Comparison of ENCODE assay signal across 10 cellular contexts in genomic region chr11:96299155-96299883, GRCh38. TPM values are rescaled to one million over a fixed set of nuclear protein-coding genes. Genes with fewer than 3 reads are reported as not detected.
DNase-seq lines count a peak whose midpoint lies in the region; ATAC-seq and TF ChIP-seq lines count a peak whose summit lies in the region.
"Had no signal": no experiment of that assay in that cellular context is flagged by ENCODE, and none has a peak within 500 bp of the region (broad histone marks: within the 10 kb centered on the region; RNA-seq: fewer than 3 reads in every experiment).

No MANE protein-coding gene starts in this region.

- TF ChIP-seq EP300 in gastroesophageal sphincter (IDR thresholded peaks at IDR 0.05), result no peak

- H3K18ac ChIP-seq in IMR-90 (ENCODE audit: low read depth, low read length), result no peak overlapping the region

- no peak overlapping the region for H3K56ac ChIP-seq in IMR-90 (ENCODE audit: extremely low read depth, insufficient read depth, low read length)

- H3K4me1 Mint-ChIP-seq in neural crest cell, result peaks cover 33% of the 10 kb centered on the region

- H4K91ac ChIP-seq in IMR-90 (ENCODE audit: insufficient read depth, low read depth, low read length), result peak overlapping the region; percentile 4; the same call in 1 of the 2 replicates

- dilution Hi-C loops in IMR-90 (cut with HindIII; ENCODE audit: low sequenced_read_pairs, unreplicated experiment), result no loop called here

- no peak overlapping the region for H2BK120ac ChIP-seq in IMR-90 (ENCODE audit: low read depth, low read length)

- peak overlapping the region in 1 of 2 experiments; percentile 10; a peak in 1 of 4 replicates for H4K8ac ChIP-seq in IMR-90 (ENCODE audit: low read depth in 2 of 2, low read length in 2 of 2)

- peaks cover 38 to 66% of the 10 kb centered on the region in 2 experiments for H3K79me1 ChIP-seq in IMR-90 (ENCODE audit: low read depth in 1 of 2, low read length in 2 of 2)

- H3K9me3 Mint-ChIP-seq in neural crest cell, result no peaks in the 10 kb centered on the region

- in situ Hi-C loops in IMR-90 (cut with MboI; ENCODE audit: low sequenced_read_pairs), result no loop called here

- TF ChIP-seq POLR2A in IMR-90 (IDR thresholded peaks at IDR 0.05; ENCODE audit: low read depth, low read length), result no peak
- TF ChIP-seq POLR2A in gastroesophageal sphincter (IDR thresholded peaks at IDR 0.05), result no peak

- H4K20me1 ChIP-seq in BLaER1 treated with 17β-estradiol and CSF1 and Interleukin-3, amounts not matched to agents 10 nM and 100 nM, result peaks cover 0 to 95% (median 0%) of the 10 kb centered on the region in 11 experiments; a peak in 5 of 22 replicates
- peaks cover 17% of the 10 kb centered on the region; the same call in 1 of the 2 replicates for H4K20me1 ChIP-seq in IMR-90 (ENCODE audit: insufficient read depth, low read length)

- no peak overlapping the region for H3K4me3 Mint-ChIP-seq in neural crest cell

- H3K14ac ChIP-seq in IMR-90 (replicated peaks; ENCODE audit: low read depth, low read length), result 0 out of 2 replicates have a peak overlapping the region, but pooled peaks have one; percentile 8

- CTCF ChIA-PET in IMR-90 (lab: Yijun Ruan, JAX), result interaction anchor here (0.6 kb wide), 1 partner anchor 244 kb away, joined by 3 read pairs; no protein-coding TSS in a partner anchor

- BruUV-seq in IMR-90 (replicated peaks; lab: Mats Ljungman, UMichigan), result no TSS peak

- no peak for TF ChIP-seq CTCF in IMR-90 (conservative IDR thresholded peaks at IDR 0.05; ENCODE audit: low read depth, low read length)
- TF ChIP-seq CTCF in gastroesophageal sphincter (IDR thresholded peaks at IDR 0.05), result no peak
- TF ChIP-seq CTCF in neural crest cell (conservative IDR thresholded peaks at IDR 0.05), result no peak

- no peak overlapping the region for H3K23ac ChIP-seq in IMR-90 (ENCODE audit: low read depth, low read length)

- TF ChIP-seq RAD21 in IMR-90 (IDR thresholded peaks at IDR 0.05; ENCODE audit: low read length), result no peak

- H3K27me3 Mint-ChIP-seq in neural crest cell (ENCODE audit: low read depth), result no peaks in the 10 kb centered on the region

- ATAC-seq in IMR-90 (ENCODE audit: low read depth) (no peak), gastroesophageal sphincter (peak; percentile 53)

- intact Hi-C loops in IMR-90 (cut with micrococcal nuclease), result no loop called here

- H2BK20ac ChIP-seq in IMR-90 (ENCODE audit: low read depth, low read length), result no peak overlapping the region

- H3K27ac Mint-ChIP-seq in neural crest cell (ENCODE audit: unreplicated experiment), result peak overlapping the region; percentile 28

- H2AFZ ChIP-seq in IMR-90 (replicated peaks; ENCODE audit: low read length, poor library complexity), result no peak overlapping the region

- peak overlapping the region; percentile 15 to 82 (median 47); a peak in 19 of 22 replicates for H3K4me2 ChIP-seq in BLaER1 treated with 17β-estradiol and CSF1 and Interleukin-3, amounts not matched to agents 10 nM and 100 nM
- H3K4me2 ChIP-seq in IMR-90 (ENCODE audit: low read depth, low read length), result no peak overlapping the region

- peaks cover 12 to 69% (median 19%) of the 10 kb centered on the region in 10 experiments for H3K4me1 ChIP-seq in BLaER1 treated with 17β-estradiol and CSF1 and Interleukin-3, amounts not matched to agents 10 nM and 100 nM
- H3K4me1 ChIP-seq in IMR-90 (ENCODE audit: control insufficient read depth, insufficient read depth, low read length) (peaks cover 6% of the 10 kb centered on the region), gastroesophageal sphincter (peaks cover 2 to 51% (median 9%) of the 10 kb centered on the region in 3 donors)

- DNase-seq in IMR-90 (no peak), neural crest cell (ENCODE audit: low read depth, low spot score) (no peak), SIG-M5 treated with dmso at 0.1 percent for 504 hours (lab: John Stamatoyannopoulos, UW; ENCODE audit: unreplicated experiment) (no peak), HuH-7 (ENCODE audit: low spot score) (no peak)
- no peak for DNase-seq in stimulated activated CD4-positive, alpha-beta T cell treated with anti-CD3 and anti-CD28 coated beads, Interleukin-2, amount 100 ng/mL, for 48 hours
- DNase-seq in NK-92 treated with Interleukin-12 subunit alpha and Interleukin-12 subunit beta, amount 100 ng/mL, for 24 hours (lab: John Stamatoyannopoulos, UW), result no peak
- DNase-seq: activated T-cell treated with anti-CD3 and anti-CD28 coated beads, Interleukin-2, amount 50 U/mL, for 48 hours; NCI-H446 had no signal

- POLR2A ChIA-PET in IMR-90 (lab: Charles Lee; ENCODE audit: unreplicated experiment), result interaction anchor here (0.6 kb wide), 1 partner anchor 465 kb away, joined by 4 read pairs; no protein-coding TSS in a partner anchor

- H3K4ac ChIP-seq in IMR-90 (ENCODE audit: low read depth, low read length), result no peak overlapping the region

- no peak overlapping the region for H4K5ac ChIP-seq in IMR-90 (ENCODE audit: low read depth, low read length)

- peaks cover 0 to 39% (median 0%) of the 10 kb centered on the region in 11 experiments; a peak in 6 of 22 replicates for H3K36me3 ChIP-seq in BLaER1 treated with 17β-estradiol and CSF1 and Interleukin-3, amounts not matched to agents 10 nM and 100 nM
- 0 out of 2 replicates have a peak, but pooled peaks cover 1% of the 10 kb centered on the region for H3K36me3 ChIP-seq in IMR-90 (ENCODE audit: control insufficient read depth, insufficient read depth, low read length)
- no peaks in the 10 kb centered on the region for H3K36me3 ChIP-seq in gastroesophageal sphincter

- peak overlapping the region in 5 of 11 experiments; percentile 5 to 49 (median 33); a peak in 5 of 22 replicates for H3K27ac ChIP-seq in BLaER1 treated with 17β-estradiol and CSF1 and Interleukin-3, amounts not matched to agents 10 nM and 100 nM
- H3K27ac ChIP-seq in IMR-90 (ENCODE audit: insufficient read depth, low read length), result no peak overlapping the region
- peak overlapping the region in 2 of 4 donors; percentile 29 to 35 for H3K27ac ChIP-seq in gastroesophageal sphincter

- H3K9ac ChIP-seq in BLaER1 treated with 17β-estradiol and CSF1 and Interleukin-3, amounts not matched to agents 10 nM and 100 nM, result peak overlapping the region in 1 of 11 experiments; percentile 52; a peak in 1 of 22 replicates
- H3K9ac ChIP-seq in IMR-90 (ENCODE audit: low read depth, low read length), result no peak overlapping the region

- no peaks in the 10 kb centered on the region for H3K27me3 ChIP-seq in BLaER1 treated with 17β-estradiol and CSF1 and Interleukin-3, amounts not matched to agents 10 nM and 100 nM
- H3K27me3 ChIP-seq in IMR-90 (ENCODE audit: control insufficient read depth, insufficient read depth, low read length) (no peaks in the 10 kb centered on the region), gastroesophageal sphincter (no peaks in the 10 kb centered on the region)

- H3K36me3 Mint-ChIP-seq in neural crest cell (ENCODE audit: low read depth), result no peaks in the 10 kb centered on the region

- WGBS in IMR-90 (ENCODE audit: extremely low coverage in 2 of 2, insufficient read length in 1 of 2), 2 experiments, result no CpG with 5 or more reads among the region's 8 CpGs
- no CpG with 5 or more reads among the region's 8 CpGs for WGBS in gastroesophageal sphincter (ENCODE audit: low coverage in 1 of 2), 2 donors

- H2BK5ac ChIP-seq in IMR-90 (ENCODE audit: low read depth, low read length, poor library complexity, severe bottlenecking), result no peak overlapping the region

- no peak overlapping the region for H2BK15ac ChIP-seq in IMR-90 (ENCODE audit: low read depth, low read length)

- H2AK9ac ChIP-seq in IMR-90 (replicated peaks; ENCODE audit: low read depth, low read length, poor library complexity), result no peak overlapping the region

- H3K4me3 ChIP-seq in BLaER1 treated with 17β-estradiol and CSF1 and Interleukin-3, amounts not matched to agents 10 nM and 100 nM, result no peak overlapping the region
- H3K4me3 ChIP-seq in IMR-90 (ENCODE audit: insufficient read depth, low read depth, low read length), result no peak overlapping the region
- H3K4me3 ChIP-seq in gastroesophageal sphincter, result no peak overlapping the region

- peak overlapping the region; percentile 46 for H2AK5ac ChIP-seq in IMR-90 (ENCODE audit: low read depth, low read length)

- H3K9me1 ChIP-seq in IMR-90 (ENCODE audit: insufficient read depth, low read length), result peaks cover 22% of the 10 kb centered on the region

- no peaks in the 10 kb centered on the region for H3K9me3 ChIP-seq in BLaER1 treated with 17β-estradiol and CSF1 and Interleukin-3, amounts not matched to agents 10 nM and 100 nM (replicated peaks in 1 of 11)
- H3K9me3 ChIP-seq in IMR-90 (ENCODE audit: control insufficient read depth, insufficient read depth, low read length), result no peaks in the 10 kb centered on the region
- H3K9me3 ChIP-seq in gastroesophageal sphincter, result no peaks in the 10 kb centered on the region

TF ChIP-seq in IMR-90, 13 proteins besides CTCF, POLR2A, EP300 and RAD21 (continues in another document):
- TF ChIP-seq SMC3 (IDR thresholded peaks at IDR 0.05; ENCODE audit: low read depth, low read length), result no peak
- no peak for TF ChIP-seq NFE2L2 (IDR thresholded peaks at IDR 0.05; ENCODE audit: low read depth, low read length)
- TF ChIP-seq MAZ (IDR thresholded peaks at IDR 0.05; ENCODE audit: borderline replicate concordance, low read depth, low read length), result no peak
- TF ChIP-seq ELK1 (IDR thresholded peaks at IDR 0.05; ENCODE audit: borderline replicate concordance, low read depth, low read length), result no peak
- no peak for TF ChIP-seq FOS (IDR thresholded peaks at IDR 0.05; ENCODE audit: low read depth, low read length)
- TF ChIP-seq MAFK (IDR thresholded peaks at IDR 0.05; ENCODE audit: low read depth, low read length), result no peak
- no peak for TF ChIP-seq BHLHE40 (IDR thresholded peaks at IDR 0.05; ENCODE audit: low read depth, low read length)
- no peak for TF ChIP-seq RCOR1 (IDR thresholded peaks at IDR 0.05; ENCODE audit: insufficient replicate concordance, low read length)
- TF ChIP-seq CEBPB (IDR thresholded peaks at IDR 0.05; ENCODE audit: low read depth, low read length), result no peak
- no peak for TF ChIP-seq CHD1 (IDR thresholded peaks at IDR 0.05; ENCODE audit: low read depth, low read length)
- no peak for TF ChIP-seq RFX5 (IDR thresholded peaks at IDR 0.05; ENCODE audit: low read depth, low read length)

RNA-seq across cellular contexts. Expression of gene MAML2, which starts 43.7 kb away (rescaled TPM):
- total RNA-seq in IMR-90 (2012; rRNA removed) (18.1 and 19.5 TPM in 2 replicates), gastroesophageal sphincter (10 to 100 TPM; 15.8 to 31.8 (median 23.7) TPM), neural crest cell (18.7 and 20.5 TPM in 2 replicates)
- polyA plus RNA-seq in IMR-90 (2012; rRNA removed), result 15.0 and 18.6 TPM in 2 replicates
- 3.8 and 11.0 TPM in 2 replicates for polyA plus RNA-seq in IMR-90 (2012; cell fraction: cytosol; rRNA removed)
- polyA plus RNA-seq in IMR-90 (2012; cell fraction: nucleus; rRNA removed; ENCODE audit: low replicate concordance), result 9.7 and 20.0 TPM in 2 replicates
